In genomic region chr11:60852060-60852638, GRCh38 we compare ENCODE assay signal across 22 cellular contexts. TPM values are rescaled to one million over a fixed set of nuclear protein-coding genes. Genes with fewer than 3 reads are reported as not detected.
A peak's percentile ranks its signal among the peaks of the same experiment; 100 is the strongest.
DNase-seq lines count a peak whose midpoint lies in the region; ATAC-seq and TF ChIP-seq lines count a peak whose summit lies in the region.
"Had no signal": no experiment of that assay in that cellular context is flagged by ENCODE, and none has a peak within 500 bp of the region (broad histone marks: within the 10 kb centered on the region; RNA-seq: fewer than 3 reads in every experiment).

No MANE protein-coding gene starts in this region.

- no peak overlapping the region for H3K4me3 Mint-ChIP-seq in H9
- H3K4me3 Mint-ChIP-seq: activated naive CD4-positive, alpha-beta T cell treated with anti-CD3 and anti-CD28 coated beads, Interleukin-2, amount 50 U/mL, for 24 hours; mesothelial cell of epicardium; stimulated activated memory B cell treated with anti-CD40 and anti-IgM and Interleukin-4, amounts not matched to agents 10 μg/mL and 1 μg/mL and 100 μg/mL, for 72 hours had no signal

- DNase-seq in H9 (peak; percentile 40), body of pancreas (peak; percentile 61 to 75 (median 62)), iPS-NIHi7 (ENCODE audit: extremely low spot score) (peak; percentile 34), GM10248 (ENCODE audit: extremely low spot score) (no peak), NCI-H1092 treated with DMSO at 0.1 percent for 48 hours (lab: John Stamatoyannopoulos, UW) (no peak), NCI-H1092 (lab: John Stamatoyannopoulos, UW) (no peak)
- DNase-seq in activated CD4-positive, CD25-positive, alpha-beta regulatory T cell (lab: John Stamatoyannopoulos, UW) = no peak
- DNase-seq: activated CD8-positive, alpha-beta memory T cell treated with anti-CD3 and anti-CD28 coated beads for 24 hours; activated T-cell treated with anti-CD3 and anti-CD28 coated beads, Interleukin-2, amount 50 U/mL, for 48 hours; hippocampal formation; NCI-H1436; NCI-H82; PC-3; SIG-M5; tibial artery had no signal

- TF ChIP-seq CTCF in H9 (conservative IDR thresholded peaks at IDR 0.05) (no peak), body of pancreas (IDR thresholded peaks at IDR 0.05) (peak in 2 of 7 experiments; percentile 7 to 11), parathyroid adenoma (IDR thresholded peaks at IDR 0.05) (no peak), GM10248 (IDR thresholded peaks at IDR 0.05; ENCODE audit: control extremely low read depth, extremely low read depth, low read depth, missing control alignments) (no peak)

- no peak overlapping the region for H4K91ac ChIP-seq in H9 (ENCODE audit: insufficient read length, low read depth, low read length)

- H3K23me2 ChIP-seq in H9 (ENCODE audit: insufficient read length, low read depth, low read length, poor library complexity, severe bottlenecking) = no peaks in the 10 kb centered on the region

- no peak overlapping the region for H2BK15ac ChIP-seq in H9 (ENCODE audit: low read depth, low read length)

- CTCF ChIA-PET in GM10248 (lab: Yijun Ruan, JAX) = interaction anchor here (2.2 kb wide), 1 partner anchor 35 kb away, joined by 6 read pairs; no protein-coding TSS in a partner anchor

- H3K23ac ChIP-seq in H9 (ENCODE audit: insufficient read length, low read depth, low read length) = no peak overlapping the region

- POLR2A ChIA-PET in GM10248 (lab: Yijun Ruan, JAX) = no interaction called here

- no peaks in the 10 kb centered on the region for H3K9me3 Mint-ChIP-seq in H9
- H3K9me3 Mint-ChIP-seq: activated naive CD4-positive, alpha-beta T cell treated with anti-CD3 and anti-CD28 coated beads, Interleukin-2, amount 50 U/mL, for 24 hours; mesothelial cell of epicardium; stimulated activated memory B cell treated with anti-CD40 and anti-IgM and Interleukin-4, amounts not matched to agents 10 μg/mL and 1 μg/mL and 100 μg/mL, for 72 hours had no signal

- H3K27me3 Mint-ChIP-seq in H9 (ENCODE audit: low read depth) = peaks cover 2% of the 10 kb centered on the region; the same call in 1 of the 2 replicates
- H3K27me3 Mint-ChIP-seq: activated naive CD4-positive, alpha-beta T cell treated with anti-CD3 and anti-CD28 coated beads, Interleukin-2, amount 50 U/mL, for 24 hours; stimulated activated memory B cell treated with anti-CD40 and anti-IgM and Interleukin-4, amounts not matched to agents 10 μg/mL and 1 μg/mL and 100 μg/mL, for 72 hours had no signal

- no peak overlapping the region for H3K27ac ChIP-seq in H9 (ENCODE audit: insufficient read length, low read depth, low read length)
- peak overlapping the region; percentile 5 to 74 (median 57) for H3K27ac ChIP-seq in body of pancreas
- peak overlapping the region; percentile 100 for H3K27ac ChIP-seq in parathyroid adenoma
- H3K27ac ChIP-seq: coronary artery, neutrophil, right atrium auricular region, tibial artery had no signal

- H2AFZ ChIP-seq in H9 (ENCODE audit: low read length) (no peak overlapping the region), parathyroid adenoma (no peak overlapping the region)

- H3K36me3 ChIP-seq in body of pancreas (replicated peaks in 1 of 2; ENCODE audit: insufficient read depth in 1 of 2, low read depth in 2 of 2) (peaks cover 0 to 4% of the 10 kb centered on the region in 2 donors), parathyroid adenoma (ENCODE audit: control insufficient read depth, insufficient read depth, low read length) (no peaks in the 10 kb centered on the region)
- H3K36me3 ChIP-seq: neutrophil had no signal

- H3K4me3 ChIP-seq in body of pancreas (no peak overlapping the region), parathyroid adenoma (ENCODE audit: low read depth, low read length) (no peak overlapping the region)
- H3K4me3 ChIP-seq: coronary artery, right atrium auricular region, tibial artery had no signal

- ATAC-seq in body of pancreas = peak; percentile 73
- ATAC-seq: PC-3; stimulated activated memory B cell treated with anti-CD40 and anti-IgM and Interleukin-4, amounts not matched to agents 10 μg/mL and 1 μg/mL and 100 μg/mL, for 72 hours had no signal

- no peaks in the 10 kb centered on the region for H4K20me1 ChIP-seq in H9 (ENCODE audit: control insufficient read depth, insufficient read depth, insufficient read length)

- H2BK20ac ChIP-seq in H9 (ENCODE audit: low read depth, low read length, poor library complexity, severe bottlenecking) = no peak overlapping the region

- H3K4me1 ChIP-seq in H9 (ENCODE audit: insufficient read depth, low read length) (no peaks in the 10 kb centered on the region), body of pancreas (peaks cover 5% of the 10 kb centered on the region), parathyroid adenoma (peaks cover 12% of the 10 kb centered on the region)
- H3K4me1 ChIP-seq: right atrium auricular region, tibial artery had no signal

- no peak overlapping the region for H3K14ac ChIP-seq in H9 (ENCODE audit: insufficient read depth, low read length)

- H3K4me2 ChIP-seq in H9 (ENCODE audit: insufficient read depth, insufficient read length, low read length) (no peak overlapping the region), parathyroid adenoma (ENCODE audit: low read length) (no peak overlapping the region)

- intact Hi-C loops in body of pancreas (cut with DNase I) = no loop called here

- no peaks in the 10 kb centered on the region for H3K27me3 ChIP-seq in H9 (ENCODE audit: insufficient read depth, low read length)
- no peaks in the 10 kb centered on the region for H3K27me3 ChIP-seq in body of pancreas
- no peaks in the 10 kb centered on the region for H3K27me3 ChIP-seq in parathyroid adenoma (ENCODE audit: control insufficient read depth, insufficient read depth, low read length)
- H3K27me3 ChIP-seq: right atrium auricular region, tibial artery had no signal

- no peak overlapping the region for H2BK5ac ChIP-seq in H9 (ENCODE audit: insufficient read length, low read length)

- H3K9me3 ChIP-seq in H9 (ENCODE audit: control insufficient read depth, low read depth, low read length) = no peaks in the 10 kb centered on the region
- no peaks in the 10 kb centered on the region for H3K9me3 ChIP-seq in body of pancreas
- H3K9me3 ChIP-seq in parathyroid adenoma (ENCODE audit: control insufficient read depth, low read length) = no peaks in the 10 kb centered on the region
- H3K9me3 ChIP-seq: neutrophil, right atrium auricular region, tibial artery had no signal

- no peak overlapping the region for H3K56ac ChIP-seq in H9 (ENCODE audit: insufficient read length, low read depth, low read length)

- no peaks in the 10 kb centered on the region for H3K4me1 Mint-ChIP-seq in H9
- H3K4me1 Mint-ChIP-seq: activated naive CD4-positive, alpha-beta T cell treated with anti-CD3 and anti-CD28 coated beads, Interleukin-2, amount 50 U/mL, for 24 hours; stimulated activated memory B cell treated with anti-CD40 and anti-IgM and Interleukin-4, amounts not matched to agents 10 μg/mL and 1 μg/mL and 100 μg/mL, for 72 hours had no signal

- WGBS in H9 (ENCODE audit: extremely low coverage, insufficient read length, low lambda C conversion rate) = no CpG with 5 or more reads among the region's 36 CpGs
- WGBS in body of pancreas, 2 donors = 21 to 25% methylated on average over 26 to 35 of the region's 36 CpGs

- H3K9ac ChIP-seq in H9 (ENCODE audit: extremely low read depth, insufficient read length, low read length) (no peak overlapping the region), parathyroid adenoma (no peak overlapping the region)

- H3T11ph ChIP-seq in H9 (ENCODE audit: low read length) = no peak overlapping the region

- no peak overlapping the region for H4K5ac ChIP-seq in H9 (ENCODE audit: insufficient read length, low read depth, low read length)

- no peak overlapping the region for H2AK5ac ChIP-seq in H9 (ENCODE audit: insufficient read length, low read length)

- no peaks in the 10 kb centered on the region for H3K79me1 ChIP-seq in H9 (ENCODE audit: insufficient read depth, low read depth, low read length, poor library complexity, severe bottlenecking)

- no peak overlapping the region for H2BK120ac ChIP-seq in H9 (ENCODE audit: low read depth, low read length, poor library complexity, severe bottlenecking)

- H3K18ac ChIP-seq in H9 (ENCODE audit: insufficient read length, low read depth, low read length) = no peak overlapping the region

- H3K4ac ChIP-seq in H9 (ENCODE audit: low read depth, low read length) = no peak overlapping the region

- H3K79me2 ChIP-seq in H9 (ENCODE audit: insufficient read depth, low read length) (no peaks in the 10 kb centered on the region), parathyroid adenoma (peaks cover 11% of the 10 kb centered on the region)

- peak overlapping the region in 1 of 3 experiments; percentile 10; a peak in 1 of 7 replicates for H3K27ac Mint-ChIP-seq in H9
- H3K27ac Mint-ChIP-seq: activated naive CD4-positive, alpha-beta T cell treated with anti-CD3 and anti-CD28 coated beads, Interleukin-2, amount 50 U/mL, for 24 hours; mesothelial cell of epicardium; stimulated activated memory B cell treated with anti-CD40 and anti-IgM and Interleukin-4, amounts not matched to agents 10 μg/mL and 1 μg/mL and 100 μg/mL, for 72 hours had no signal

- H4K8ac ChIP-seq in H9 (replicated peaks; ENCODE audit: insufficient read length, low read depth, low read length) = no peak overlapping the region

- peaks cover 25 to 46% (median 40%) of the 10 kb centered on the region in 3 experiments for H3K36me3 Mint-ChIP-seq in H9 (ENCODE audit: insufficient read depth in 1 of 3, low read depth in 3 of 3)

- TF ChIP-seq POLR2A in body of pancreas (IDR thresholded peaks at IDR 0.05) = peak in 2 of 3 donors; percentile 16 to 41

- H2BK12ac ChIP-seq in H9 (ENCODE audit: insufficient read length, low read depth, low read length) = no peak overlapping the region

RNA-seq across cellular contexts. Expression of gene PTGDR2, which starts 3.6 kb away (rescaled TPM):
- total RNA-seq in H9 (2021) (0.07 TPM in 1 of 2 replicates, not detected in the other), body of pancreas (1 to 10 TPM in 1 of 2 donors, under 1 TPM in 1; 0.52 to 1.3 TPM)
- total RNA-seq: PC-3 had no signal

RNA-seq across cellular contexts. Expression of gene CCDC86, which starts 10.2 kb away (rescaled TPM):
- total RNA-seq in H9 (2021) (82.3 and 84.3 TPM in 2 replicates), body of pancreas (10 to 100 TPM; 14.8 to 26.4 TPM)

RNA-seq across cellular contexts. Expression of gene ZP1, which starts 15.2 kb away (rescaled TPM):
- not detected in 2 replicates for total RNA-seq in H9 (2021)
- total RNA-seq in body of pancreas = not detected
- total RNA-seq: PC-3, right atrium auricular region had no signal

RNA-seq across cellular contexts. Expression of gene PRPF19, which starts 54.2 kb away (rescaled TPM):
- total RNA-seq in H9 (2021) (130 and 132 TPM in 2 replicates), body of pancreas (10 to 100 TPM; 22.1 to 27.0 TPM)

Comparison
In these comparisons a context has a peak if more than half of its experiments do, and no peak if none do; other contexts are left out.
1. DNase-seq: peak in H9 (single experiment), body of pancreas (4 of 4) and iPS-NIHi7 (single experiment); none in GM10248 (single experiment), activated CD4-positive, CD25-positive, alpha-beta regulatory T cell (0 of 4), NCI-H1092 treated with DMSO at 0.1 percent for 48 hours (single experiment) and NCI-H1092 (single experiment).